In the genomic region with DNA sequence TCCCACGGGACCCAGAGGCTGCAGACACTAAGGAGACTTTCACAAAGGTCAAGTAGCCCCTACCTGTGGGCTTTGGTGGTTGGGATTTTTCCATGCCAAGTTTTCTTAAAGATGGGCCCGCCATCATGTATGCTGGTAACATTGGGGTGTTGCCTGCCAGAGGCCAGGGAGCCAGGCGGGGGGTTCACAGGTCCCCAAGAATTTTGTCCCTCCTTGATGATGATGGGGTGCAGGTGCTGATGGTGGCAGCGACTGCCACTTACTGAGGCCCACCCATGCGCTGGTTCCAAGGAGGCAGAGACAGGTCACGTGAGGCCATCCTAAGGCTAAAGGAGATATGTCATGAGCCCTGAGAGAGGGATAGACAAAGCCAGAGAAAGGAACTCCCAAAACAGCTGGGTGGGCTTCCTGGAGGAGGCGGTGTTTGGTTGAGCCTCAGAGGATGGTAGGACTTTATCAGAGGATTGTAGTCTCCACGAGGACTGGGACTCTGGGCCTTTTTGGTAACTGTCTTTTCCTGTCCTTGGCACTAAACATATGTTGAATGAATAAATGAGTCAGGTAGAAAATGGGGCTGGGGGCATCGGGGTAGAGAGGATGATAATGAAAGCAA, we compare ENCODE assay signal across 12 cellular contexts. TPM values are rescaled to one million over a fixed set of nuclear protein-coding genes. Genes with fewer than 3 reads are reported as not detected.
DNase-seq lines count a peak whose midpoint lies in the region; ATAC-seq and TF ChIP-seq lines count a peak whose summit lies in the region.
"Had no signal": no experiment of that assay in that cellular context is flagged by ENCODE, and none has a peak within 500 bp of the region (broad histone marks: within the 10 kb centered on the region; RNA-seq: fewer than 3 reads in every experiment).

No MANE protein-coding gene starts in this region.

- POLR2A ChIA-PET in activated B cell treated with CpG ODN at 0.5 μM for 24 hours (lab: Charles Lee) = interaction anchor here (1.2 to 3.1 kb wide), 2 partner anchors 14 to 74 kb away, joined by 4 to 13 read pairs; a partner anchor contains a TSS

- no peak for TF ChIP-seq POLR2A in gastroesophageal sphincter (IDR thresholded peaks at IDR 0.05)

- H3K36me3 ChIP-seq in gastroesophageal sphincter = peaks cover 0 to 37% of the 10 kb centered on the region in 2 donors

- 80 to 86% methylated on average over 2 of the region's 9 CpGs for WGBS in gastroesophageal sphincter (ENCODE audit: low coverage in 1 of 2), 2 donors

- H3K4me1 ChIP-seq in gastroesophageal sphincter = peaks cover 0 to 84% (median 56%) of the 10 kb centered on the region in 3 donors

- no peak for TF ChIP-seq EP300 in gastroesophageal sphincter (IDR thresholded peaks at IDR 0.05)

- TF ChIP-seq CTCF in activated B cell treated with CpG ODN at 0.5 μM for 24 hours (IDR thresholded peaks at IDR 0.05) (no peak), gastroesophageal sphincter (IDR thresholded peaks at IDR 0.05) (no peak)

- H3K4me1 Mint-ChIP-seq in T-helper 2 cell treated with Interferon-gamma antibody and Interleukin-4, amounts not matched to agents 5 μg/mL and 100 μg/mL, for 36 hours (ENCODE audit: low read depth) = peaks cover 41% of the 10 kb centered on the region
- peaks cover 33% of the 10 kb centered on the region for H3K4me1 Mint-ChIP-seq in activated B cell treated with CpG ODN at 0.5 μM for 24 hours
- peaks cover 87% of the 10 kb centered on the region for H3K4me1 Mint-ChIP-seq in stimulated activated naive CD8-positive, alpha-beta T cell treated with anti-CD3 and anti-CD28 coated beads, Interleukin-15, amount 100 ng/mL, for 72 hours

- no peaks in the 10 kb centered on the region for H3K27me3 Mint-ChIP-seq in T-helper 2 cell treated with Interferon-gamma antibody and Interleukin-4, amounts not matched to agents 5 μg/mL and 100 μg/mL, for 36 hours (ENCODE audit: low read depth)
- H3K27me3 Mint-ChIP-seq in activated B cell treated with CpG ODN at 0.5 μM for 24 hours = no peaks in the 10 kb centered on the region
- no peaks in the 10 kb centered on the region for H3K27me3 Mint-ChIP-seq in stimulated activated naive CD8-positive, alpha-beta T cell treated with anti-CD3 and anti-CD28 coated beads, Interleukin-15, amount 100 ng/mL, for 72 hours

- intact Hi-C loops in activated B cell treated with CpG ODN at 0.5 μM for 24 hours (cut with micrococcal nuclease) = loop anchor here (1.0 to 2.0 kb wide), 3 partner anchors 7 to 263 kb away; a partner anchor contains a TSS

- peak overlapping the region; percentile 53 for H3K4me3 Mint-ChIP-seq in T-helper 2 cell treated with Interferon-gamma antibody and Interleukin-4, amounts not matched to agents 5 μg/mL and 100 μg/mL, for 36 hours
- no peak overlapping the region for H3K4me3 Mint-ChIP-seq in activated B cell treated with CpG ODN at 0.5 μM for 24 hours
- H3K4me3 Mint-ChIP-seq in stimulated activated naive CD8-positive, alpha-beta T cell treated with anti-CD3 and anti-CD28 coated beads, Interleukin-15, amount 100 ng/mL, for 72 hours = peak overlapping the region; percentile 67 to 68

- in situ Hi-C loops in G401 (cut with HindIII; ENCODE audit: low sequenced_read_pairs) = no loop called here

- CTCF ChIA-PET in activated B cell treated with CpG ODN at 0.5 μM for 24 hours (lab: Charles Lee) = no interaction called here

- no peak for DNase-seq in T-helper 2 cell treated with Interferon-gamma antibody and Interleukin-4, amounts not matched to agents 5 μg/mL and 100 μg/mL, for 36 hours (ENCODE audit: low spot score)
- no peak for DNase-seq in T-helper 2 cell
- no peak for DNase-seq in activated B cell treated with CpG ODN at 0.5 μM for 24 hours
- DNase-seq in stimulated activated naive CD8-positive, alpha-beta T cell treated with anti-CD3 and anti-CD28 coated beads, Interleukin-15, amount 100 ng/mL, for 72 hours = no peak
- DNase-seq in G401 (ENCODE audit: low spot score) = no peak
- DNase-seq in HPDE6-E6E7 (ENCODE audit: extremely low spot score) = no peak
- DNase-seq in GOT3 (lab: John Stamatoyannopoulos, UW) = no peak
- DNase-seq: 8988T, DMS153, mammary epithelial cell, NCI-H1930 had no signal

- H3K27ac ChIP-seq in gastroesophageal sphincter = peak overlapping the region in 3 of 4 donors; percentile 69 to 82 (median 75)

- peak overlapping the region; percentile 80 for H3K27ac Mint-ChIP-seq in T-helper 2 cell treated with Interferon-gamma antibody and Interleukin-4, amounts not matched to agents 5 μg/mL and 100 μg/mL, for 36 hours
- H3K27ac Mint-ChIP-seq in activated B cell treated with CpG ODN at 0.5 μM for 24 hours = peak overlapping the region; percentile 56
- peak overlapping the region; percentile 27 to 92 for H3K27ac Mint-ChIP-seq in stimulated activated naive CD8-positive, alpha-beta T cell treated with anti-CD3 and anti-CD28 coated beads, Interleukin-15, amount 100 ng/mL, for 72 hours

- no peaks in the 10 kb centered on the region for H3K9me3 Mint-ChIP-seq in T-helper 2 cell treated with Interferon-gamma antibody and Interleukin-4, amounts not matched to agents 5 μg/mL and 100 μg/mL, for 36 hours
- H3K9me3 Mint-ChIP-seq in activated B cell treated with CpG ODN at 0.5 μM for 24 hours = no peaks in the 10 kb centered on the region
- no peaks in the 10 kb centered on the region for H3K9me3 Mint-ChIP-seq in stimulated activated naive CD8-positive, alpha-beta T cell treated with anti-CD3 and anti-CD28 coated beads, Interleukin-15, amount 100 ng/mL, for 72 hours

- ATAC-seq in activated B cell treated with CpG ODN at 0.5 μM for 24 hours (ENCODE audit: low read depth) (no peak), gastroesophageal sphincter (no peak)
- no peak for ATAC-seq in stimulated activated naive CD8-positive, alpha-beta T cell treated with anti-CD3 and anti-CD28 coated beads, Interleukin-15, amount 100 ng/mL, for 72 hours

- peaks cover 34% of the 10 kb centered on the region for H3K36me3 Mint-ChIP-seq in T-helper 2 cell treated with Interferon-gamma antibody and Interleukin-4, amounts not matched to agents 5 μg/mL and 100 μg/mL, for 36 hours (ENCODE audit: low read depth)
- H3K36me3 Mint-ChIP-seq in activated B cell treated with CpG ODN at 0.5 μM for 24 hours (ENCODE audit: low read depth) = peaks cover 5% of the 10 kb centered on the region

- no peak overlapping the region for H3K4me3 ChIP-seq in gastroesophageal sphincter

- no peaks in the 10 kb centered on the region for H3K27me3 ChIP-seq in gastroesophageal sphincter

- H3K9me3 ChIP-seq in gastroesophageal sphincter = no peaks in the 10 kb centered on the region

RNA-seq across cellular contexts. Expression of a gene that starts 14.4 kb away (rescaled TPM):
- 5.5 and 5.8 TPM in 2 replicates for total RNA-seq in activated B cell treated with CpG ODN at 0.5 μM for 24 hours
- total RNA-seq in gastroesophageal sphincter = 10 to 100 TPM; 28.6 to 49.1 (median 38.8) TPM
- 23.8 and 26.3 TPM in 2 replicates for total RNA-seq in G401 (2014; rRNA removed; shearing (Covaris generic))

RNA-seq across cellular contexts. Expression of a gene that starts 35.4 kb away (rescaled TPM):
- total RNA-seq in activated B cell treated with CpG ODN at 0.5 μM for 24 hours (21.1 and 21.6 TPM in 2 replicates), gastroesophageal sphincter (10 to 100 TPM; 37.6 to 62.1 (median 49.7) TPM)
- 29.9 and 32.0 TPM in 2 replicates for total RNA-seq in G401 (2014; rRNA removed; shearing (Covaris generic))
